In the genomic region with DNA sequence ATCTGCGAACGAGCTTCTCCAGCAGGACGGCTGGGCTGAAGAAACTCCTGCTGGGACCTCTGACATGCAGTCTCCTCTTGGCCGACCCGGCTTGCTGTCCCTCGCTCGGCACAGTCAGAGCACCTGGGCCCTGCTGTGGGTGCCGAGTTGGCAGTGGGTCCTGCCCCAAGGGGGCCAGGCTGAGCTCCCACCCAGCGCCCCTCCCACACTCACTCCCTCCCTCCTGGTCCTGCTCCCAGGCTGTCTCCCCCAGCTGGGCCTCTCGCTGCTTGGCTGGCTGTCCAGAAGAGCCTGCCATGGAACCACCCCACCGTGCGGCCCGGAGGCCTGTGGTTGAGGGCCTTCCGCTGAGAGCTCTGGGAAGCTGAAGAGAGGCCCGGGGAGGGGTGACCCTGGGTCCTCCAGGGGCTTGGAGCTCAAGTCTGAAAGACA, we compare ENCODE assay signal across 10 cellular contexts. TPM values are rescaled to one million over a fixed set of nuclear protein-coding genes. Genes with fewer than 3 reads are reported as not detected.
DNase-seq lines count a peak whose midpoint lies in the region; ATAC-seq and TF ChIP-seq lines count a peak whose summit lies in the region.
"Had no signal": no experiment of that assay in that cellular context is flagged by ENCODE, and none has a peak within 500 bp of the region (broad histone marks: within the 10 kb centered on the region; RNA-seq: fewer than 3 reads in every experiment).

No MANE protein-coding gene starts in this region.

- ATAC-seq in gastroesophageal sphincter = peak; percentile 71
- ATAC-seq in natural killer cell treated with Interleukin-12 subunit alpha and Interleukin-12 subunit beta and Interleukin-15 and Interleukin-18, amount 100 ng/mL, for 72 hours = no peak
- no peak for ATAC-seq in HG03469 (IDR thresholded peaks at IDR 0.05; ENCODE audit: unreplicated experiment)
- no peak for ATAC-seq in HG03025 (IDR thresholded peaks at IDR 0.05; ENCODE audit: low FRiP score, unreplicated experiment)
- ATAC-seq in activated CD8-positive, alpha-beta T cell treated with anti-CD3 and anti-CD28 coated beads for 36 hours = no peak

- no CpG with 5 or more reads among the region's 15 CpGs for WGBS in gastroesophageal sphincter (ENCODE audit: low coverage in 1 of 2), 2 donors
- 38 to 78% methylated on average over 6 to 14 of the region's 15 CpGs for WGBS in tibial nerve, 2 donors

- H3K27me3 ChIP-seq in gastroesophageal sphincter (no peaks in the 10 kb centered on the region), tibial nerve (no peaks in the 10 kb centered on the region)

- H3K9me3 Mint-ChIP-seq in natural killer cell treated with Interleukin-12 subunit alpha and Interleukin-12 subunit beta and Interleukin-15 and Interleukin-18, amount 100 ng/mL, for 72 hours = no peaks in the 10 kb centered on the region
- H3K9me3 Mint-ChIP-seq in activated CD8-positive, alpha-beta T cell treated with anti-CD3 and anti-CD28 coated beads for 36 hours = no peaks in the 10 kb centered on the region
- H3K9me3 Mint-ChIP-seq: T-helper 2 cell treated with Interferon-gamma antibody and Interleukin-4, amounts not matched to agents 5 μg/mL and 100 μg/mL, for 36 hours had no signal

- H3K4me1 ChIP-seq in gastroesophageal sphincter (peaks cover 0 to 93% (median 68%) of the 10 kb centered on the region in 3 donors), tibial nerve (peaks cover 0 to 93% (median 75%) of the 10 kb centered on the region in 4 donors)

- TF ChIP-seq CTCF in gastroesophageal sphincter (IDR thresholded peaks at IDR 0.05) = peak in 1 of 4 experiments; percentile 46
- peak in 1 of 5 experiments; percentile 12 for TF ChIP-seq CTCF in tibial nerve (IDR thresholded peaks at IDR 0.05)
- no peak for TF ChIP-seq CTCF in activated CD8-positive, alpha-beta T cell treated with anti-CD3 and anti-CD28 coated beads for 36 hours (IDR thresholded peaks at IDR 0.05)

- H3K9me3 ChIP-seq in gastroesophageal sphincter (no peaks in the 10 kb centered on the region), tibial nerve (no peaks in the 10 kb centered on the region)

- intact Hi-C loops in activated CD8-positive, alpha-beta T cell treated with anti-CD3 and anti-CD28 coated beads for 36 hours (cut with micrococcal nuclease) = no loop called here

- TF ChIP-seq POLR2A in gastroesophageal sphincter (IDR thresholded peaks at IDR 0.05) = no peak
- no peak for TF ChIP-seq POLR2A in tibial nerve (IDR thresholded peaks at IDR 0.05)

- peaks cover under 1% of the 10 kb centered on the region for H3K36me3 Mint-ChIP-seq in natural killer cell treated with Interleukin-12 subunit alpha and Interleukin-12 subunit beta and Interleukin-15 and Interleukin-18, amount 100 ng/mL, for 72 hours
- H3K36me3 Mint-ChIP-seq in activated CD8-positive, alpha-beta T cell treated with anti-CD3 and anti-CD28 coated beads for 36 hours (ENCODE audit: low read depth) = peaks cover 1% of the 10 kb centered on the region
- H3K36me3 Mint-ChIP-seq: activated naive CD8-positive, alpha-beta T cell had no signal

- CTCF ChIA-PET in activated CD8-positive, alpha-beta T cell treated with anti-CD3 and anti-CD28 coated beads for 36 hours (lab: Charles Lee) = interaction anchor here (1.5 to 1.7 kb wide), 2 partner anchors 58 to 61 kb away, joined by 4 read pairs; a partner anchor contains a TSS

- H3K27ac ChIP-seq in gastroesophageal sphincter (peak overlapping the region; percentile 2 to 82 (median 71)), tibial nerve (peak overlapping the region; percentile 57 to 83 (median 67))

- H3K4me3 Mint-ChIP-seq in natural killer cell treated with Interleukin-12 subunit alpha and Interleukin-12 subunit beta and Interleukin-15 and Interleukin-18, amount 100 ng/mL, for 72 hours = no peak overlapping the region
- H3K4me3 Mint-ChIP-seq in activated CD8-positive, alpha-beta T cell treated with anti-CD3 and anti-CD28 coated beads for 36 hours = no peak overlapping the region
- H3K4me3 Mint-ChIP-seq: T-helper 2 cell treated with Interferon-gamma antibody and Interleukin-4, amounts not matched to agents 5 μg/mL and 100 μg/mL, for 36 hours had no signal

- no peaks in the 10 kb centered on the region for H3K27me3 Mint-ChIP-seq in natural killer cell treated with Interleukin-12 subunit alpha and Interleukin-12 subunit beta and Interleukin-15 and Interleukin-18, amount 100 ng/mL, for 72 hours
- no peaks in the 10 kb centered on the region for H3K27me3 Mint-ChIP-seq in activated CD8-positive, alpha-beta T cell treated with anti-CD3 and anti-CD28 coated beads for 36 hours
- H3K27me3 Mint-ChIP-seq: activated naive CD8-positive, alpha-beta T cell had no signal

- H3K27ac Mint-ChIP-seq in natural killer cell treated with Interleukin-12 subunit alpha and Interleukin-12 subunit beta and Interleukin-15 and Interleukin-18, amount 100 ng/mL, for 72 hours = no peak overlapping the region
- H3K27ac Mint-ChIP-seq in activated CD8-positive, alpha-beta T cell treated with anti-CD3 and anti-CD28 coated beads for 36 hours = no peak overlapping the region

- peak overlapping the region in 1 of 2 donors; percentile 37 for H3K4me3 ChIP-seq in gastroesophageal sphincter
- peak overlapping the region in 3 of 4 donors; percentile 9 to 38 (median 25) for H3K4me3 ChIP-seq in tibial nerve

- POLR2A ChIA-PET in activated CD8-positive, alpha-beta T cell treated with anti-CD3 and anti-CD28 coated beads for 36 hours (lab: Charles Lee) = no interaction called here

- H3K36me3 ChIP-seq in gastroesophageal sphincter (peaks cover 0 to 8% of the 10 kb centered on the region in 2 donors), tibial nerve (no peaks in the 10 kb centered on the region)

- peak; percentile 69 for DNase-seq in amniotic epithelial cell (ENCODE audit: low read depth)
- DNase-seq in natural killer cell treated with Interleukin-12 subunit alpha and Interleukin-12 subunit beta and Interleukin-15 and Interleukin-18, amount 100 ng/mL, for 72 hours (ENCODE audit: low spot score) = peak; percentile 60
- peak; percentile 49 to 50 for DNase-seq in tibial nerve (ENCODE audit: low spot score in 2 of 2)
- DNase-seq in activated CD8-positive, alpha-beta T cell treated with anti-CD3 and anti-CD28 coated beads for 36 hours = no peak
- no peak for DNase-seq in NCI-H446 (lab: John Stamatoyannopoulos, UW)

- peaks cover 44 to 59% of the 10 kb centered on the region in 2 donors for H3K4me1 Mint-ChIP-seq in natural killer cell treated with Interleukin-12 subunit alpha and Interleukin-12 subunit beta and Interleukin-15 and Interleukin-18, amount 100 ng/mL, for 72 hours (ENCODE audit: low read depth in 2 of 2)
- peaks cover 74% of the 10 kb centered on the region for H3K4me1 Mint-ChIP-seq in activated CD8-positive, alpha-beta T cell treated with anti-CD3 and anti-CD28 coated beads for 36 hours (ENCODE audit: low read depth)

- TF ChIP-seq EP300 in gastroesophageal sphincter (IDR thresholded peaks at IDR 0.05) = no peak
- no peak for TF ChIP-seq EP300 in tibial nerve (IDR thresholded peaks at IDR 0.05)

RNA-seq across cellular contexts. Expression of a gene that starts 6.0 kb away (rescaled TPM):
- total RNA-seq in gastroesophageal sphincter (10 to 100 TPM; 64.2 to 88.9 (median 72.8) TPM), tibial nerve (100 to 1,000 TPM in 3 of 4 donors, 10 to 100 TPM in 1; 93.3 to 161 (median 121) TPM)
- total RNA-seq in natural killer cell treated with Interleukin-12 subunit alpha and Interleukin-12 subunit beta and Interleukin-15 and Interleukin-18, amount 100 ng/mL, for 72 hours = 100 to 1,000 TPM; 131 to 180 TPM
- total RNA-seq in activated CD8-positive, alpha-beta T cell treated with anti-CD3 and anti-CD28 coated beads for 36 hours = 100 to 1,000 TPM; 139 to 144 TPM

RNA-seq across cellular contexts. Expression of a gene that starts 52.6 kb away (rescaled TPM):
- total RNA-seq in gastroesophageal sphincter (under 1 TPM in 1 of 4 donors, not detected in 3; 0.13 TPM), tibial nerve (1 to 10 TPM in 1 of 4 donors, not detected in 3; 2.7 TPM)
- under 1 TPM in 1 of 2 donors, not detected in 1; 0.98 TPM for total RNA-seq in natural killer cell treated with Interleukin-12 subunit alpha and Interleukin-12 subunit beta and Interleukin-15 and Interleukin-18, amount 100 ng/mL, for 72 hours
- not detected for total RNA-seq in activated CD8-positive, alpha-beta T cell treated with anti-CD3 and anti-CD28 coated beads for 36 hours

Comparison
In these comparisons a context has a peak if more than half of its experiments do, and no peak if none do; other contexts are left out.
1. DNase-seq: peak in amniotic epithelial cell (single experiment), natural killer cell treated with Interleukin-12 subunit alpha and Interleukin-12 subunit beta and Interleukin-15 and Interleukin-18, amount 100 ng/mL, for 72 hours (single experiment) and tibial nerve (2 of 2); none in activated CD8-positive, alpha-beta T cell treated with anti-CD3 and anti-CD28 coated beads for 36 hours (single experiment) and NCI-H446 (0 of 2).